Comparison of ENCODE assay signal across 15 cellular contexts in genomic region chr1:237961710-237962109, GRCh38.
DNase-seq lines count a peak whose midpoint lies in the region; ATAC-seq and TF ChIP-seq lines count a peak whose summit lies in the region.
"Had no signal": no experiment of that assay in that cellular context is flagged by ENCODE, and none has a peak within 500 bp of the region (broad histone marks: within the 10 kb centered on the region; RNA-seq: fewer than 3 reads in every experiment).

No MANE protein-coding gene starts in this region.

- TF ChIP-seq POLR2A in ovary (IDR thresholded peaks at IDR 0.05): no peak

- no peak for TF ChIP-seq EP300 in ovary (IDR thresholded peaks at IDR 0.05)

- H3K36me3 Mint-ChIP-seq in activated CD4-positive, alpha-beta T cell treated with anti-CD3 and anti-CD28 coated beads, Interleukin-2, amount 10 ng/mL, durations not matched to agents 7 days and 5 days (ENCODE audit: low read depth): no peaks in the 10 kb centered on the region
- H3K36me3 Mint-ChIP-seq: CD8-positive, alpha-beta memory T cell had no signal

- H3K4me3 Mint-ChIP-seq in activated CD4-positive, alpha-beta T cell treated with anti-CD3 and anti-CD28 coated beads, Interleukin-2, amount 10 ng/mL, durations not matched to agents 7 days and 5 days: no peak overlapping the region
- H3K4me3 Mint-ChIP-seq: CD8-positive, alpha-beta memory T cell had no signal

- no peaks in the 10 kb centered on the region for H3K27me3 ChIP-seq in endocrine pancreas (ENCODE audit: control insufficient read depth, insufficient read depth, low read length)
- no peaks in the 10 kb centered on the region for H3K27me3 ChIP-seq in ovary
- H3K27me3 ChIP-seq in upper lobe of right lung: no peaks in the 10 kb centered on the region
- H3K27me3 ChIP-seq: BLaER1 had no signal

- H3K27ac Mint-ChIP-seq in activated CD4-positive, alpha-beta T cell treated with anti-CD3 and anti-CD28 coated beads, Interleukin-2, amount 10 ng/mL, durations not matched to agents 7 days and 5 days: no peak overlapping the region
- H3K27ac Mint-ChIP-seq: CD8-positive, alpha-beta memory T cell had no signal

- no peak overlapping the region for H3K27ac ChIP-seq in ovary
- H3K27ac ChIP-seq in upper lobe of right lung: no peak overlapping the region
- H3K27ac ChIP-seq: BLaER1, GM23248 had no signal

- H3K9me3 ChIP-seq in endocrine pancreas (ENCODE audit: control insufficient read depth, low read length) (no peaks in the 10 kb centered on the region), ovary (no peaks in the 10 kb centered on the region), upper lobe of right lung (no peaks in the 10 kb centered on the region)
- H3K9me3 ChIP-seq: BLaER1, Caco-2 had no signal

- POLR2A ChIA-PET in activated CD4-positive, alpha-beta T cell treated with anti-CD3 and anti-CD28 coated beads, Interleukin-2, amount 10 ng/mL, durations not matched to agents 7 days and 5 days (lab: Charles Lee): no interaction called here

- H3K4me1 Mint-ChIP-seq in activated CD4-positive, alpha-beta T cell treated with anti-CD3 and anti-CD28 coated beads, Interleukin-2, amount 10 ng/mL, durations not matched to agents 7 days and 5 days: no peaks in the 10 kb centered on the region
- H3K4me1 Mint-ChIP-seq: CD8-positive, alpha-beta memory T cell had no signal

- no peaks in the 10 kb centered on the region for H3K27me3 Mint-ChIP-seq in activated CD4-positive, alpha-beta T cell treated with anti-CD3 and anti-CD28 coated beads, Interleukin-2, amount 10 ng/mL, durations not matched to agents 7 days and 5 days
- H3K27me3 Mint-ChIP-seq: CD8-positive, alpha-beta memory T cell had no signal

- no peak for TF ChIP-seq CTCF in ovary (IDR thresholded peaks at IDR 0.05)
- no peak for TF ChIP-seq CTCF in upper lobe of right lung (IDR thresholded peaks at IDR 0.05)

- CTCF ChIA-PET in activated CD4-positive, alpha-beta T cell treated with anti-CD3 and anti-CD28 coated beads, Interleukin-2, amount 10 ng/mL, durations not matched to agents 7 days and 5 days (lab: Charles Lee): no interaction called here

- peak overlapping the region; percentile 7 for H3K4me3 ChIP-seq in endocrine pancreas (ENCODE audit: control insufficient read depth, insufficient read depth, low read length)
- H3K4me3 ChIP-seq in ovary: no peak overlapping the region
- H3K4me3 ChIP-seq in upper lobe of right lung: no peak overlapping the region
- H3K4me3 ChIP-seq: BLaER1, GM23248 had no signal

- no peaks in the 10 kb centered on the region for H3K36me3 ChIP-seq in endocrine pancreas (ENCODE audit: control insufficient read depth, insufficient read depth, low read length)
- H3K36me3 ChIP-seq in ovary: no peaks in the 10 kb centered on the region
- H3K36me3 ChIP-seq in upper lobe of right lung: no peaks in the 10 kb centered on the region
- H3K36me3 ChIP-seq: BLaER1 had no signal

- DNase-seq in DMS153 (lab: John Stamatoyannopoulos, UW) (peak; percentile 86), NCI-H1417 (lab: John Stamatoyannopoulos, UW) (peak in 2 of 3 experiments; percentile 72 to 95), NCI-H2081 treated with DMSO at 0.1 percent for 48 hours (lab: John Stamatoyannopoulos, UW) (peak; percentile 45), ovary (no peak), upper lobe of right lung (no peak), DMS79 treated with DMSO at 0.1 percent for 48 hours (lab: John Stamatoyannopoulos, UW) (no peak)
- DNase-seq in activated CD4-positive, alpha-beta T cell treated with anti-CD3 and anti-CD28 coated beads, Interleukin-2, amount 10 ng/mL, durations not matched to agents 7 days and 5 days: no peak
- DNase-seq: 8988T; AML-193; Caco-2; CD8-positive, alpha-beta memory T cell; EL; GM23248 had no signal

- H3K9ac ChIP-seq in endocrine pancreas (ENCODE audit: control insufficient read depth, insufficient read depth, low read length): no peak overlapping the region
- H3K9ac ChIP-seq: BLaER1, GM23248 had no signal

- peaks cover 42% of the 10 kb centered on the region for H3K4me1 ChIP-seq in endocrine pancreas (ENCODE audit: control insufficient read depth, insufficient read depth, low read length)
- H3K4me1 ChIP-seq in ovary (ENCODE audit: insufficient read depth): no peaks in the 10 kb centered on the region
- no peaks in the 10 kb centered on the region for H3K4me1 ChIP-seq in upper lobe of right lung
- H3K4me1 ChIP-seq: BLaER1, Caco-2 had no signal

- intact Hi-C loops in ovary (cut with DNase I) (no loop called here), upper lobe of right lung (cut with DNase I) (no loop called here)

- WGBS in ovary, 3 donors: 63 to 74% (median 65%) methylated on average over 1 of the region's 1 CpG

- H3K9me3 Mint-ChIP-seq in activated CD4-positive, alpha-beta T cell treated with anti-CD3 and anti-CD28 coated beads, Interleukin-2, amount 10 ng/mL, durations not matched to agents 7 days and 5 days: no peaks in the 10 kb centered on the region

- ATAC-seq in upper lobe of right lung: no peak

Comparison
In these comparisons a context has a peak if more than half of its experiments do, and no peak if none do; other contexts are left out.
1. DNase-seq: peak in DMS153 (single experiment), NCI-H1417 (2 of 3) and NCI-H2081 treated with DMSO at 0.1 percent for 48 hours (single experiment); none in ovary (0 of 5), upper lobe of right lung (single experiment), DMS79 treated with DMSO at 0.1 percent for 48 hours (single experiment) and activated CD4-positive, alpha-beta T cell treated with anti-CD3 and anti-CD28 coated beads, Interleukin-2, amount 10 ng/mL, durations not matched to agents 7 days and 5 days (single experiment).